ENCODE assay signal across 30 cellular contexts in genomic region chr2:177124371-177124770, GRCh38.
DNase-seq lines count a peak whose midpoint lies in the region; ATAC-seq and TF ChIP-seq lines count a peak whose summit lies in the region.
"Had no signal": no experiment of that assay in that cellular context is flagged by ENCODE, and none has a peak within 500 bp of the region (broad histone marks: within the 10 kb centered on the region; RNA-seq: fewer than 3 reads in every experiment).

No MANE protein-coding gene starts in this region.

- TF ChIP-seq CTCF in fibroblast of pulmonary artery (IDR thresholded peaks at IDR 0.05; ENCODE audit: low read length, missing control alignments): no peak

- no peak overlapping the region for H3K4me3 ChIP-seq in fibroblast of pulmonary artery (replicated peaks; ENCODE audit: low read depth, low read length)
- H3K4me3 ChIP-seq: A549, HAP-1, PC-9, SJCRH30 had no signal

- no peak for ATAC-seq in GM18511 (IDR thresholded peaks at IDR 0.05; ENCODE audit: unreplicated experiment)
- ATAC-seq: A549, Right ventricle myocardium inferior, SK-N-SH treated with all-trans-retinoic acid at 6 μM for 48 hours had no signal

- DNase-seq in Daoy (ENCODE audit: low read depth): peak; percentile 34
- DNase-seq in astrocyte of the hippocampus (ENCODE audit: low read depth, low spot score): peak; percentile 18
- peak; percentile 3 for DNase-seq in fibroblast of pulmonary artery (ENCODE audit: low read depth)
- DNase-seq in pulmonary artery endothelial cell (ENCODE audit: low read depth, low spot score): peak; percentile 11
- no peak for DNase-seq in stimulated activated naive CD4-positive, alpha-beta T cell treated with Interleukin-2 at 50 U/mL for 16 hours (lab: John Stamatoyannopoulos, UW)
- no peak for DNase-seq in stimulated activated naive CD4-positive, alpha-beta T cell (lab: John Stamatoyannopoulos, UW)
- DNase-seq: AML-193; C1 segment of cervical spinal cord; CD4-positive, alpha-beta memory T cell; COR-L47; DMS53; GOT3; HFFc6; Karpas-422; MV-4-11; NCI-H1105; NCI-H1436 treated with DMSO at 0.1 percent for 48 hours; NCI-H187 treated with DMSO at 0.1 percent for 48 hours; NCI-H2171 treated with DMSO at 0.1 percent for 48 hours; NCI-H345; NCI-H524 treated with DMSO at 0.1 percent for 48 hours; NCI-H774; NK-92 treated with Interleukin-12 subunit alpha and Interleukin-12 subunit beta, amount 100 ng/mL, for 24 hours; PC-9; SJCRH30 had no signal

Comparison
In these comparisons a context has a peak if more than half of its experiments do, and no peak if none do; other contexts are left out.
1. DNase-seq: peak in Daoy (single experiment), astrocyte of the hippocampus (single experiment), fibroblast of pulmonary artery (single experiment) and pulmonary artery endothelial cell (single experiment); none in stimulated activated naive CD4-positive, alpha-beta T cell treated with Interleukin-2 at 50 U/mL for 16 hours (single experiment) and stimulated activated naive CD4-positive, alpha-beta T cell (0 of 6).